2 cellular contexts compared by ENCODE assay signal in the genomic region with DNA sequence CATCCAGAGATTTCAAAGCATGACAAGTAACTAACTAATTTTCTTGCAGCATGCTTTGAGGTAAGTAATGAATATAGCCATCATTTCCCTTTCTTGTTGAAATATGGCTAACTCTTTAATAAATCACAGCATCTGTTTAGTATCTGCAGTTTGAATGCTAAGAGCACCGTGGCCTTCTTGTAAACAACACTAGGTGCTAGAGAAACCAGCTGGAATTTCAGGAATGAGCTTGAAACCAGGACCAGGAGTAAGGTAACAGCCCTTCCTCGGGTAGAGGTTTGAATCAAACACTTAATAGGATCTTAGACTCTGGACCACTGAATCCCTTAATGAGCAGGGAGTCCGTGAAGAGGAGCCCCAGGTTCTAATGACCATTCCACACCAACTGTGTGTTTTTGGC.
TF ChIP-seq lines count a peak whose summit lies in the region.

No MANE protein-coding gene starts in this region.

TF ChIP-seq in SK-N-SH, 30 proteins besides CTCF, POLR2A, EP300 and RAD21 (continued from another document):
- no peak for TF ChIP-seq MXI1 (IDR thresholded peaks at IDR 0.05; ENCODE audit: low read depth, low read length)

TF ChIP-seq in SK-N-SH treated with all-trans-retinoic acid at 6 μM for 48 hours, 23 proteins besides CTCF, POLR2A, EP300 and RAD21:
- TF ChIP-seq, protein P1, sequence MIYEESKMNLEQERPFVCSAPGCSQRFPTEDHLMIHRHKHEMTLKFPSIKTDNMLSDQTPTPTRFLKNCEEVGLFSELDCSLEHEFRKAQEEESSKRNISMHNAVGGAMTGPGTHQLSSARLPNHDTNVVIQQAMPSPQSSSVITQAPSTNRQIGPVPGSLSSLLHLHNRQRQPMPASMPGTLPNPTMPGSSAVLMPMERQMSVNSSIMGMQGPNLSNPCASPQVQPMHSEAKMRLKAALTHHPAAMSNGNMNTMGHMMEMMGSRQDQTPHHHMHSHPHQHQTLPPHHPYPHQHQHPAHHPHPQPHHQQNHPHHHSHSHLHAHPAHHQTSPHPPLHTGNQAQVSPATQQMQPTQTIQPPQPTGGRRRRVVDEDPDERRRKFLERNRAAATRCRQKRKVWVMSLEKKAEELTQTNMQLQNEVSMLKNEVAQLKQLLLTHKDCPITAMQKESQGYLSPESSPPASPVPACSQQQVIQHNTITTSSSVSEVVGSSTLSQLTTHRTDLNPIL (CRISPR knock-in tag; IDR thresholded peaks at IDR 0.05; ENCODE audit: low read depth) = no peak
- TF ChIP-seq BACH2 (CRISPR knock-in tag; IDR thresholded peaks at IDR 0.05; ENCODE audit: borderline replicate concordance) = no peak
- TF ChIP-seq, protein P2, sequence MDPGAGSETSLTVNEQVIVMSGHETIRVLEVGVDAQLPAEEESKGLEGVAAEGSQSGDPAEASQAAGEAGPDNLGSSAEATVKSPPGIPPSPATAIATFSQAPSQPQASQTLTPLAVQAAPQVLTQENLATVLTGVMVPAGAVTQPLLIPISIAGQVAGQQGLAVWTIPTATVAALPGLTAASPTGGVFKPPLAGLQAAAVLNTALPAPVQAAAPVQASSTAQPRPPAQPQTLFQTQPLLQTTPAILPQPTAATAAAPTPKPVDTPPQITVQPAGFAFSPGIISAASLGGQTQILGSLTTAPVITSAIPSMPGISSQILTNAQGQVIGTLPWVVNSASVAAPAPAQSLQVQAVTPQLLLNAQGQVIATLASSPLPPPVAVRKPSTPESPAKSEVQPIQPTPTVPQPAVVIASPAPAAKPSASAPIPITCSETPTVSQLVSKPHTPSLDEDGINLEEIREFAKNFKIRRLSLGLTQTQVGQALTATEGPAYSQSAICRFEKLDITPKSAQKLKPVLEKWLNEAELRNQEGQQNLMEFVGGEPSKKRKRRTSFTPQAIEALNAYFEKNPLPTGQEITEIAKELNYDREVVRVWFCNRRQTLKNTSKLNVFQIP (CRISPR knock-in tag; IDR thresholded peaks at IDR 0.05; ENCODE audit: borderline replicate concordance, low read depth) = no peak
- TF ChIP-seq, protein P3, sequence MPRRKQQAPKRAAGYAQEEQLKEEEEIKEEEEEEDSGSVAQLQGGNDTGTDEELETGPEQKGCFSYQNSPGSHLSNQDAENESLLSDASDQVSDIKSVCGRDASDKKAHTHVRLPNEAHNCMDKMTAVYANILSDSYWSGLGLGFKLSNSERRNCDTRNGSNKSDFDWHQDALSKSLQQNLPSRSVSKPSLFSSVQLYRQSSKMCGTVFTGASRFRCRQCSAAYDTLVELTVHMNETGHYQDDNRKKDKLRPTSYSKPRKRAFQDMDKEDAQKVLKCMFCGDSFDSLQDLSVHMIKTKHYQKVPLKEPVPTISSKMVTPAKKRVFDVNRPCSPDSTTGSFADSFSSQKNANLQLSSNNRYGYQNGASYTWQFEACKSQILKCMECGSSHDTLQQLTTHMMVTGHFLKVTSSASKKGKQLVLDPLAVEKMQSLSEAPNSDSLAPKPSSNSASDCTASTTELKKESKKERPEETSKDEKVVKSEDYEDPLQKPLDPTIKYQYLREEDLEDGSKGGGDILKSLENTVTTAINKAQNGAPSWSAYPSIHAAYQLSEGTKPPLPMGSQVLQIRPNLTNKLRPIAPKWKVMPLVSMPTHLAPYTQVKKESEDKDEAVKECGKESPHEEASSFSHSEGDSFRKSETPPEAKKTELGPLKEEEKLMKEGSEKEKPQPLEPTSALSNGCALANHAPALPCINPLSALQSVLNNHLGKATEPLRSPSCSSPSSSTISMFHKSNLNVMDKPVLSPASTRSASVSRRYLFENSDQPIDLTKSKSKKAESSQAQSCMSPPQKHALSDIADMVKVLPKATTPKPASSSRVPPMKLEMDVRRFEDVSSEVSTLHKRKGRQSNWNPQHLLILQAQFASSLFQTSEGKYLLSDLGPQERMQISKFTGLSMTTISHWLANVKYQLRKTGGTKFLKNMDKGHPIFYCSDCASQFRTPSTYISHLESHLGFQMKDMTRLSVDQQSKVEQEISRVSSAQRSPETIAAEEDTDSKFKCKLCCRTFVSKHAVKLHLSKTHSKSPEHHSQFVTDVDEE (CRISPR knock-in tag; IDR thresholded peaks at IDR 0.05) = no peak
- TF ChIP-seq, protein P4, sequence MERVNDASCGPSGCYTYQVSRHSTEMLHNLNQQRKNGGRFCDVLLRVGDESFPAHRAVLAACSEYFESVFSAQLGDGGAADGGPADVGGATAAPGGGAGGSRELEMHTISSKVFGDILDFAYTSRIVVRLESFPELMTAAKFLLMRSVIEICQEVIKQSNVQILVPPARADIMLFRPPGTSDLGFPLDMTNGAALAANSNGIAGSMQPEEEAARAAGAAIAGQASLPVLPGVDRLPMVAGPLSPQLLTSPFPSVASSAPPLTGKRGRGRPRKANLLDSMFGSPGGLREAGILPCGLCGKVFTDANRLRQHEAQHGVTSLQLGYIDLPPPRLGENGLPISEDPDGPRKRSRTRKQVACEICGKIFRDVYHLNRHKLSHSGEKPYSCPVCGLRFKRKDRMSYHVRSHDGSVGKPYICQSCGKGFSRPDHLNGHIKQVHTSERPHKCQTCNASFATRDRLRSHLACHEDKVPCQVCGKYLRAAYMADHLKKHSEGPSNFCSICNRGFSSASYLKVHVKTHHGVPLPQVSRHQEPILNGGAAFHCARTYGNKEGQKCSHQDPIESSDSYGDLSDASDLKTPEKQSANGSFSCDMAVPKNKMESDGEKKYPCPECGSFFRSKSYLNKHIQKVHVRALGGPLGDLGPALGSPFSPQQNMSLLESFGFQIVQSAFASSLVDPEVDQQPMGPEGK (CRISPR knock-in tag; IDR thresholded peaks at IDR 0.05; ENCODE audit: borderline replicate concordance) = no peak
- TF ChIP-seq GLIS3 (CRISPR knock-in tag; IDR thresholded peaks at IDR 0.05) = no peak
- TF ChIP-seq TCF4 (CRISPR knock-in tag; IDR thresholded peaks at IDR 0.05; ENCODE audit: borderline replicate concordance) = no peak
- TF ChIP-seq PPARA (CRISPR knock-in tag; IDR thresholded peaks at IDR 0.05; ENCODE audit: borderline replicate concordance) = no peak
- no peak for TF ChIP-seq CSDC2 (CRISPR knock-in tag; IDR thresholded peaks at IDR 0.05)
- TF ChIP-seq OSR1 (CRISPR knock-in tag; IDR thresholded peaks at IDR 0.05) = no peak
- TF ChIP-seq ARNTL (CRISPR knock-in tag; IDR thresholded peaks at IDR 0.05; ENCODE audit: borderline replicate concordance, low read depth) = no peak
- no peak for TF ChIP-seq ZNF70 (CRISPR knock-in tag; IDR thresholded peaks at IDR 0.05)
- TF ChIP-seq ESRRG (CRISPR knock-in tag; IDR thresholded peaks at IDR 0.05) = no peak
- TF ChIP-seq, protein P5, sequence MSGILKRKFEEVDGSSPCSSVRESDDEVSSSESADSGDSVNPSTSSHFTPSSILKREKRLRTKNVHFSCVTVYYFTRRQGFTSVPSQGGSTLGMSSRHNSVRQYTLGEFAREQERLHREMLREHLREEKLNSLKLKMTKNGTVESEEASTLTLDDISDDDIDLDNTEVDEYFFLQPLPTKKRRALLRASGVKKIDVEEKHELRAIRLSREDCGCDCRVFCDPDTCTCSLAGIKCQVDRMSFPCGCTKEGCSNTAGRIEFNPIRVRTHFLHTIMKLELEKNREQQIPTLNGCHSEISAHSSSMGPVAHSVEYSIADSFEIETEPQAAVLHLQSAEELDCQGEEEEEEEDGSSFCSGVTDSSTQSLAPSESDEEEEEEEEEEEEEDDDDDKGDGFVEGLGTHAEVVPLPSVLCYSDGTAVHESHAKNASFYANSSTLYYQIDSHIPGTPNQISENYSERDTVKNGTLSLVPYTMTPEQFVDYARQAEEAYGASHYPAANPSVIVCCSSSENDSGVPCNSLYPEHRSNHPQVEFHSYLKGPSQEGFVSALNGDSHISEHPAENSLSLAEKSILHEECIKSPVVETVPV (CRISPR knock-in tag; IDR thresholded peaks at IDR 0.05) = no peak
- TF ChIP-seq RARB (CRISPR knock-in tag; IDR thresholded peaks at IDR 0.05) = no peak
- no peak for TF ChIP-seq SNAI2 (CRISPR knock-in tag; IDR thresholded peaks at IDR 0.05)
- no peak for TF ChIP-seq ZNF565 (CRISPR knock-in tag; conservative IDR thresholded peaks at IDR 0.05; ENCODE audit: low read depth)
- TF ChIP-seq ZFP3 (CRISPR knock-in tag; IDR thresholded peaks at IDR 0.05) = no peak
- TF ChIP-seq ISL1 (CRISPR knock-in tag; IDR thresholded peaks at IDR 0.05) = no peak
- no peak for TF ChIP-seq ZNF8 (CRISPR knock-in tag; IDR thresholded peaks at IDR 0.05)
